Comparison of ENCODE assay signal across 25 cellular contexts in the genomic region with DNA sequence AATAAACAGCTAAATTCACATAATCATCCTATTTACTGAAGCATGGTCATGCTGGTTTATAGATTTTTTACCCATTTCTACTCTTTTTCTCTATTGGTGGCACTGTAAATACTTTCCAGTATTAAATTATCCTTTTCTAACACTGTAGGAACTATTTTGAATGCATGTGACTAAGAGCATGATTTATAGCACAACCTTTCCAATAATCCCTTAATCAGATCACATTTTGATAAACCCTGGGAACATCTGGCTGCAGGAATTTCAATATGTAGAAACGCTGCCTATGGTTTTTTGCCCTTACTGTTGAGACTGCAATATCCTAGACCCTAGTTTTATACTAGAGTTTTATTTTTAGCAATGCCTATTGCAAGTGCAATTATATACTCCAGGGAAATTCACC. TPM values are rescaled to one million over a fixed set of nuclear protein-coding genes. Genes with fewer than 3 reads are reported as not detected.
"Had no signal": no experiment of that assay in that cellular context is flagged by ENCODE, and none has a peak within 500 bp of the region (broad histone marks: within the 10 kb centered on the region; RNA-seq: fewer than 3 reads in every experiment).

No MANE protein-coding gene starts in this region.

- H3K4me2 ChIP-seq: neural progenitor cell had no signal

- DNase-seq: activated CD4-positive, alpha-beta T cell treated with anti-CD3 and anti-CD28 coated beads for 1 hour; activated CD8-positive, alpha-beta memory T cell treated with anti-CD3 and anti-CD28 coated beads for 24 hours; activated CD8-positive, alpha-beta memory T cell treated with anti-CD3 and anti-CD28 coated beads, Interleukin-2, amount 50 U/mL, for 48 hours; activated effector memory CD4-positive, alpha-beta T cell treated with Interleukin-2 at 50 U/mL for 16 hours; activated naive CD4-positive, alpha-beta T cell treated with anti-CD3 and anti-CD28 coated beads, Interleukin-2, amount 50 U/mL, for 16 hours; activated T-cell treated with anti-CD3 and anti-CD28 coated beads, Interleukin-2, amount 50 U/mL, for 48 hours; aorta; effector CD4-positive, alpha-beta T cell; gastrocnemius medialis; head of caudate nucleus; kidney; left ventricle myocardium inferior; naive B cell; right cardiac atrium; stimulated activated CD4-positive, alpha-beta T cell treated with anti-CD3 and anti-CD28 coated beads, Interleukin-15, amount 100 ng/mL, for 24 hours; stimulated activated CD4-positive, alpha-beta T cell treated with anti-CD3 and anti-CD28 coated beads, Interleukin-4, amount 100 ng/mL, for 24 hours; thyroid gland had no signal

- H2AFZ ChIP-seq: neural progenitor cell had no signal

- H3K4me3 ChIP-seq: breast epithelium, gastrocnemius medialis, left ventricle myocardium inferior, neural progenitor cell, skin epidermis, thyroid gland had no signal

- H3K9me3 ChIP-seq: gastrocnemius medialis, left ventricle myocardium inferior, thyroid gland had no signal

- H3K36me3 ChIP-seq: breast epithelium, gastrocnemius medialis, neural progenitor cell, thyroid gland had no signal

- H3K27me3 ChIP-seq: breast epithelium, gastrocnemius medialis, neural progenitor cell, thyroid gland had no signal

- H3K9ac ChIP-seq: neural progenitor cell had no signal

- H3K4me1 ChIP-seq: breast epithelium, gastrocnemius medialis, neural progenitor cell had no signal

- H3K27ac ChIP-seq: breast epithelium, gastrocnemius medialis, left ventricle myocardium inferior, neural progenitor cell, skin epidermis, thyroid gland had no signal

RNA-seq across cellular contexts. Expression of a gene that starts 19.6 kb away (rescaled TPM):
- total RNA-seq: aorta; breast epithelium; gastrocnemius medialis; kidney; left ventricle myocardium inferior; osteoblast; progenitor cell of endocrine pancreas; right cardiac atrium; T-helper 1 cell treated with Interleukin-12 subunit alpha and Interleukin-12 subunit beta and Interleukin-4 antibody, amounts not matched to agents 30 ng/mL and 1 ng/mL, for 36 hours; ureter had no signal
- polyA plus RNA-seq: aorta, esophagus had no signal
